8 cellular contexts compared by ENCODE assay signal in genomic region chr17:35568561-35568960, GRCh38. TPM values are rescaled to one million over a fixed set of nuclear protein-coding genes. Genes with fewer than 3 reads are reported as not detected.
DNase-seq lines count a peak whose midpoint lies in the region; ATAC-seq and TF ChIP-seq lines count a peak whose summit lies in the region.

No MANE protein-coding gene starts in this region.

- H3K4me3 ChIP-seq in GM12875 (ENCODE audit: low read depth, low read length) (peak overlapping the region; percentile 81), iPS-20b (ENCODE audit: low read length) (peak overlapping the region; percentile 99)

- H3K27me3 ChIP-seq in iPS-20b (ENCODE audit: insufficient read depth, low read length): peaks cover 29% of the 10 kb centered on the region

- H3K36me3 ChIP-seq in iPS-20b (ENCODE audit: insufficient read depth, low read depth, low read length): no peaks in the 10 kb centered on the region

- H3K9ac ChIP-seq in iPS-20b (ENCODE audit: low read depth, low read length): peak overlapping the region; percentile 99

- H3K27me3 Mint-ChIP-seq in activated naive CD8-positive, alpha-beta T cell treated with anti-CD3 and anti-CD28 coated beads, Interleukin-2, amount 10 ng/mL, durations not matched to agents 7 days and 5 days: peaks cover 6% of the 10 kb centered on the region

- H3K27ac Mint-ChIP-seq in activated naive CD8-positive, alpha-beta T cell treated with anti-CD3 and anti-CD28 coated beads, Interleukin-2, amount 10 ng/mL, durations not matched to agents 7 days and 5 days: peak overlapping the region; percentile 74

- ATAC-seq in activated naive CD8-positive, alpha-beta T cell treated with anti-CD3 and anti-CD28 coated beads, Interleukin-2, amount 10 ng/mL, durations not matched to agents 7 days and 5 days (ENCODE audit: low read depth): peak; percentile 2
- no peak for ATAC-seq in GM18873 (IDR thresholded peaks at IDR 0.05; ENCODE audit: low FRiP score, unreplicated experiment)

- H3K36me3 Mint-ChIP-seq in activated naive CD8-positive, alpha-beta T cell treated with anti-CD3 and anti-CD28 coated beads, Interleukin-2, amount 10 ng/mL, durations not matched to agents 7 days and 5 days: peaks cover 9% of the 10 kb centered on the region

- no peaks in the 10 kb centered on the region for H3K4me1 ChIP-seq in iPS-20b (ENCODE audit: insufficient read depth, low read length)

- peaks cover 16% of the 10 kb centered on the region for H3K4me1 Mint-ChIP-seq in activated naive CD8-positive, alpha-beta T cell treated with anti-CD3 and anti-CD28 coated beads, Interleukin-2, amount 10 ng/mL, durations not matched to agents 7 days and 5 days

- no peak for TF ChIP-seq CTCF in GM12875 (IDR thresholded peaks at IDR 0.05; ENCODE audit: borderline replicate concordance, insufficient read depth, low read depth, low read length)

- POLR2A ChIA-PET in activated naive CD8-positive, alpha-beta T cell treated with anti-CD3 and anti-CD28 coated beads, Interleukin-2, amount 10 ng/mL, durations not matched to agents 7 days and 5 days (lab: Charles Lee): interaction anchor here (0.8 to 1.2 kb wide), 2 partner anchors 10 to 18 kb away, joined by 5 to 6 read pairs; partner anchors contain the start of genes AP2B1 and PEX12

- H3K9me3 Mint-ChIP-seq in activated naive CD8-positive, alpha-beta T cell treated with anti-CD3 and anti-CD28 coated beads, Interleukin-2, amount 10 ng/mL, durations not matched to agents 7 days and 5 days: no peaks in the 10 kb centered on the region

- no peaks in the 10 kb centered on the region for H3K9me3 ChIP-seq in iPS-20b (ENCODE audit: insufficient read depth, low read depth, low read length)

- H3K27ac ChIP-seq in iPS-20b (ENCODE audit: low read length): peak overlapping the region; percentile 84

- peak overlapping the region; percentile 83 for H3K4me3 Mint-ChIP-seq in activated naive CD8-positive, alpha-beta T cell treated with anti-CD3 and anti-CD28 coated beads, Interleukin-2, amount 10 ng/mL, durations not matched to agents 7 days and 5 days

- DNase-seq in NOMO-1 treated with dmso at 0.1 percent for 144 hours (lab: John Stamatoyannopoulos, UW; ENCODE audit: unreplicated experiment) (peak; percentile 4), dedifferentiated amniotic fluid mesenchymal stem cell (ENCODE audit: extremely low spot score) (no peak), mesenteric fat pad (ENCODE audit: low spot score) (no peak)
- DNase-seq in activated naive CD8-positive, alpha-beta T cell treated with anti-CD3 and anti-CD28 coated beads, Interleukin-2, amount 10 ng/mL, durations not matched to agents 7 days and 5 days: no peak
- peak; percentile 59 for DNase-seq in stimulated activated CD4-positive, alpha-beta T cell treated with anti-CD3 and anti-CD28 coated beads, Interleukin-1b, Interleukin-23, amount 100 ng/mL, for 48 hours

RNA-seq across cellular contexts. Expression of gene SLFN14, which starts 7.9 kb away (rescaled TPM):
- not detected for total RNA-seq in activated naive CD8-positive, alpha-beta T cell treated with anti-CD3 and anti-CD28 coated beads, Interleukin-2, amount 10 ng/mL, durations not matched to agents 7 days and 5 days
- not detected for total RNA-seq in mesenteric fat pad

RNA-seq across cellular contexts. Expression of gene PEX12, which starts 9.8 kb away (rescaled TPM):
- 1 to 10 TPM; 4.4 to 4.6 TPM for total RNA-seq in activated naive CD8-positive, alpha-beta T cell treated with anti-CD3 and anti-CD28 coated beads, Interleukin-2, amount 10 ng/mL, durations not matched to agents 7 days and 5 days
- 3.3 TPM for total RNA-seq in mesenteric fat pad

RNA-seq across cellular contexts. Expression of gene AP2B1, which starts 18.6 kb away (rescaled TPM):
- 100 to 1,000 TPM; 154 to 163 TPM for total RNA-seq in activated naive CD8-positive, alpha-beta T cell treated with anti-CD3 and anti-CD28 coated beads, Interleukin-2, amount 10 ng/mL, durations not matched to agents 7 days and 5 days
- 116 TPM for total RNA-seq in mesenteric fat pad

RNA-seq across cellular contexts. Expression of gene SLFN12L, which starts 31.1 kb away (rescaled TPM):
- total RNA-seq in activated naive CD8-positive, alpha-beta T cell treated with anti-CD3 and anti-CD28 coated beads, Interleukin-2, amount 10 ng/mL, durations not matched to agents 7 days and 5 days: 100 to 1,000 TPM; 133 to 139 TPM
- 4.7 TPM for total RNA-seq in mesenteric fat pad

Comparison
In these comparisons a context has a peak if more than half of its experiments do, and no peak if none do; other contexts are left out.
1. DNase-seq: peak in NOMO-1 treated with dmso at 0.1 percent for 144 hours (single experiment) and stimulated activated CD4-positive, alpha-beta T cell treated with anti-CD3 and anti-CD28 coated beads, Interleukin-1b, Interleukin-23, amount 100 ng/mL, for 48 hours (single experiment); none in activated naive CD8-positive, alpha-beta T cell treated with anti-CD3 and anti-CD28 coated beads, Interleukin-2, amount 10 ng/mL, durations not matched to agents 7 days and 5 days (single experiment), dedifferentiated amniotic fluid mesenchymal stem cell (single experiment) and mesenteric fat pad (single experiment).